Comparison of ENCODE assay signal across 1 cellular context in the genomic region with DNA sequence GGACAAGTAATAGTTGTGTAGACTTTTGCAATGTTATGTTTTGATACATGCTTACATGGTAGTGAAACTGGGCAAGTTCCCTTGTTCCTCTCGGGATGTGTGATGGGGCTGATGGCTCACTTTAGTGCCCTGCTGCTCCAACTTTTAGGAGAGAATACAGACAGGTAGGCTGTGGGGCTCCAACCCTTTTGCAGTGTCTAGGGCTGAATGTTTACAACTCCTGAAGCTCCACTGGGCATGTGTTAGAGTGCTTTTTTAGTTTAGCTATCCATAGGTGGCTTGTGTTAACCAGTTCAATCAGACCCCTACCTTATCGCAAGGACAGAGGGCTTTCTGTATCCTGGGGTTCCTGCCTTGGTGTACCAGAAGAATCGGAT.
TF ChIP-seq lines count a peak whose summit lies in the region.

No MANE protein-coding gene starts in this region.

TF ChIP-seq in GM23338, 12 proteins besides CTCF, POLR2A, EP300 and RAD21 (continued from another document):
- TF ChIP-seq EZH2phosphoT487 (IDR thresholded peaks at IDR 0.05; ENCODE audit: unreplicated experiment), result no peak
- no peak for TF ChIP-seq ZNF331 (CRISPR knock-in tag; IDR thresholded peaks at IDR 0.05; ENCODE audit: low read depth)
- no peak for TF ChIP-seq ETS1 (IDR thresholded peaks at IDR 0.05)
- no peak for TF ChIP-seq ZNF462 (CRISPR knock-in tag; IDR thresholded peaks at IDR 0.05)
- no peak for TF ChIP-seq NANOG (IDR thresholded peaks at IDR 0.05; ENCODE audit: borderline replicate concordance)
- TF ChIP-seq CREB1 (CRISPR knock-in tag; IDR thresholded peaks at IDR 0.05; ENCODE audit: low read depth), result no peak
- TF ChIP-seq JUNB (IDR thresholded peaks at IDR 0.05; ENCODE audit: unreplicated experiment), result no peak
- TF ChIP-seq, protein P1, sequence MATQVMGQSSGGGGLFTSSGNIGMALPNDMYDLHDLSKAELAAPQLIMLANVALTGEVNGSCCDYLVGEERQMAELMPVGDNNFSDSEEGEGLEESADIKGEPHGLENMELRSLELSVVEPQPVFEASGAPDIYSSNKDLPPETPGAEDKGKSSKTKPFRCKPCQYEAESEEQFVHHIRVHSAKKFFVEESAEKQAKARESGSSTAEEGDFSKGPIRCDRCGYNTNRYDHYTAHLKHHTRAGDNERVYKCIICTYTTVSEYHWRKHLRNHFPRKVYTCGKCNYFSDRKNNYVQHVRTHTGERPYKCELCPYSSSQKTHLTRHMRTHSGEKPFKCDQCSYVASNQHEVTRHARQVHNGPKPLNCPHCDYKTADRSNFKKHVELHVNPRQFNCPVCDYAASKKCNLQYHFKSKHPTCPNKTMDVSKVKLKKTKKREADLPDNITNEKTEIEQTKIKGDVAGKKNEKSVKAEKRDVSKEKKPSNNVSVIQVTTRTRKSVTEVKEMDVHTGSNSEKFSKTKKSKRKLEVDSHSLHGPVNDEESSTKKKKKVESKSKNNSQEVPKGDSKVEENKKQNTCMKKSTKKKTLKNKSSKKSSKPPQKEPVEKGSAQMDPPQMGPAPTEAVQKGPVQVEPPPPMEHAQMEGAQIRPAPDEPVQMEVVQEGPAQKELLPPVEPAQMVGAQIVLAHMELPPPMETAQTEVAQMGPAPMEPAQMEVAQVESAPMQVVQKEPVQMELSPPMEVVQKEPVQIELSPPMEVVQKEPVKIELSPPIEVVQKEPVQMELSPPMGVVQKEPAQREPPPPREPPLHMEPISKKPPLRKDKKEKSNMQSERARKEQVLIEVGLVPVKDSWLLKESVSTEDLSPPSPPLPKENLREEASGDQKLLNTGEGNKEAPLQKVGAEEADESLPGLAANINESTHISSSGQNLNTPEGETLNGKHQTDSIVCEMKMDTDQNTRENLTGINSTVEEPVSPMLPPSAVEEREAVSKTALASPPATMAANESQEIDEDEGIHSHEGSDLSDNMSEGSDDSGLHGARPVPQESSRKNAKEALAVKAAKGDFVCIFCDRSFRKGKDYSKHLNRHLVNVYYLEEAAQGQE (IDR thresholded peaks at IDR 0.05; ENCODE audit: unreplicated experiment), result no peak
